Comparison of ENCODE assay signal across 1 cellular context in the genomic region with DNA sequence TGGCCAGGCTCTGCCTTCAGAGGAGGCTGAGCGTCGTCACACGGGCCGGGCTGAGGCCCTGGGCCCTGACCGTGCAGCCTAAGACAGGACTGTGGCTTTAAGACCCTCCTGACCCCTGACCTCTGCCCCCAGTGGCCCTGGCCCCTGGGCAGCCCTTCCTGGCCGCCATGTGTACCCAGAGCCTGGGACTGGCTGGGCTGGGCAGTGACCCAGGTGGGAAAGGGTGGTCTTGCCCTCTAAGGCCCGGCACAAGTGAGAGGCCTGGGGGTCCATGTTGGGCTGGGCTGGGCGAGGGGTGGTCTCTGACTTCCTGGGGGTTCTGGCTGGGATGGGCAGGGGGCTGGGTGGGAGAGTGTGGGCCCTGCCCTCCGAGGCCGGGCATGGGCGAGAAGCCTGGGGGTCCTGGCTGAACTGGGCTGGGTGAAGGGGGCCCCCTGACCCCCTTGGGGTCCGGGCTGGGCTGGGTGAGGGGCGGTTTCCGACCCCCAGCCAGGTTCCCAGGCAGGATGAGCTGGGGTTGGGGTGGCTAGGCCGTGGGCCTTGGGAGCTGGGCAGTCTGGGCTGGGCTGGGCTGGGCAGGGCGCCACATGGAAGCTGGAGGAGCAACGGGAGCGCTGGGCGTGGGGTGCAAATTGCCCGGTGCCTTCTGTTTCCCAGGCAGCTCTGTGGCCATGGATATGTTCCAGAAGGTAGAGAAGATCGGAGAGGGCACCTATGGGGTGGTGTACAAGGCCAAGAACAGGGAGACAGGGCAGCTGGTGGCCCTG.
A peak's percentile ranks its signal among the peaks of the same experiment; 100 is the strongest.
TF ChIP-seq lines count a peak whose summit lies in the region.

A gene (plus strand): TSS at position 101 of the 767 bp plus-strand sequence. CDS start 571 bp downstream, at position 672.

TF ChIP-seq in HepG2, 621 proteins besides CTCF, POLR2A, EP300 and RAD21:
- TF ChIP-seq, protein P1, sequence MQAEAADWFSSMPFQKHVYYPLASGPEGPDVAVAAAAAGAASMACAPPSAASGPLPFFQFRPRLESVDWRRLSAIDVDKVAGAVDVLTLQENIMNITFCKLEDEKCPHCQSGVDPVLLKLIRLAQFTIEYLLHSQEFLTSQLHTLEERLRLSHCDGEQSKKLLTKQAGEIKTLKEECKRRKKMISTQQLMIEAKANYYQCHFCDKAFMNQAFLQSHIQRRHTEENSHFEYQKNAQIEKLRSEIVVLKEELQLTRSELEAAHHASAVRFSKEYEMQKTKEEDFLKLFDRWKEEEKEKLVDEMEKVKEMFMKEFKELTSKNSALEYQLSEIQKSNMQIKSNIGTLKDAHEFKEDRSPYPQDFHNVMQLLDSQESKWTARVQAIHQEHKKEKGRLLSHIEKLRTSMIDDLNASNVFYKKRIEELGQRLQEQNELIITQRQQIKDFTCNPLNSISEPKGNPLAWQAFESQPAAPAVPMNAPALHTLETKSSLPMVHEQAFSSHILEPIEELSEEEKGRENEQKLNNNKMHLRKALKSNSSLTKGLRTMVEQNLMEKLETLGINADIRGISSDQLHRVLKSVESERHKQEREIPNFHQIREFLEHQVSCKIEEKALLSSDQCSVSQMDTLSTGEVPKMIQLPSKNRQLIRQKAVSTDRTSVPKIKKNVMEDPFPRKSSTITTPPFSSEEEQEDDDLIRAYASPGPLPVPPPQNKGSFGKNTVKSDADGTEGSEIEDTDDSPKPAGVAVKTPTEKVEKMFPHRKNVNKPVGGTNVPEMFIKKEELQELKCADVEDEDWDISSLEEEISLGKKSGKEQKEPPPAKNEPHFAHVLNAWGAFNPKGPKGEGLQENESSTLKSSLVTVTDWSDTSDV (CRISPR knock-in tag; IDR thresholded peaks at IDR 0.05) = 0 out of 2 replicates have a peak, but pooled peaks have one; percentile 1
- TF ChIP-seq ZNF891 (CRISPR knock-in tag; IDR thresholded peaks at IDR 0.05) (0 out of 2 replicates have a peak, but pooled peaks have one; percentile 6), ZFP1 (CRISPR knock-in tag; IDR thresholded peaks at IDR 0.05) (no peak), NFRKB (IDR thresholded peaks at IDR 0.05) (no peak), SKI (IDR thresholded peaks at IDR 0.05; ENCODE audit: partially characterized antibody) (no peak), SRSF1 (optimal IDR thresholded peaks at IDR 0.05; ENCODE audit: low read depth, low read length) (no peak), ZNF383 (CRISPR knock-in tag; IDR thresholded peaks at IDR 0.05; ENCODE audit: borderline replicate concordance) (0 out of 2 replicates have a peak, but pooled peaks have one; percentile 47), ZNF264 (CRISPR knock-in tag; IDR thresholded peaks at IDR 0.05) (no peak), RCOR2 (CRISPR knock-in tag; IDR thresholded peaks at IDR 0.05) (no peak), BORCS8-MEF2B (CRISPR knock-in tag; IDR thresholded peaks at IDR 0.05) (no peak), TRIM24 (CRISPR knock-in tag; IDR thresholded peaks at IDR 0.05) (no peak), ZNF274 (CRISPR knock-in tag; IDR thresholded peaks at IDR 0.05) (no peak), ZNF564 (CRISPR knock-in tag; IDR thresholded peaks at IDR 0.05) (0 out of 2 replicates have a peak, but pooled peaks have one; percentile 11), ELF3 (CRISPR knock-in tag; IDR thresholded peaks at IDR 0.05) (no peak), RBFOX2 (IDR thresholded peaks at IDR 0.05; ENCODE audit: low read depth, low read length) (peak; percentile 15; the same call in 1 of the 2 replicates), NFIB (CRISPR knock-in tag; IDR thresholded peaks at IDR 0.05; ENCODE audit: borderline replicate concordance) (no peak), FOXK1 (CRISPR knock-in tag; IDR thresholded peaks at IDR 0.05; ENCODE audit: borderline replicate concordance, low read depth) (0 out of 2 replicates have a peak, but pooled peaks have one; percentile 1), AGO2 (optimal IDR thresholded peaks at IDR 0.05; ENCODE audit: low read depth, low read length) (peak; percentile 47), HNF4A (CRISPR knock-in tag; IDR thresholded peaks at IDR 0.05) (peak; percentile 2; the same call in 1 of the 2 replicates), ATRX (CRISPR knock-in tag; IDR thresholded peaks at IDR 0.05; ENCODE audit: borderline replicate concordance) (no peak), RELA (CRISPR knock-in tag; IDR thresholded peaks at IDR 0.05) (no peak), HNRNPUL1 (IDR thresholded peaks at IDR 0.05; ENCODE audit: low read depth, low read length) (no peak), RFXAP (CRISPR knock-in tag; IDR thresholded peaks at IDR 0.05; ENCODE audit: borderline replicate concordance) (0 out of 2 replicates have a peak, but pooled peaks have one; percentile 10), KAT8 (CRISPR knock-in tag; IDR thresholded peaks at IDR 0.05) (peak; percentile 2; the same call in 1 of the 2 replicates), ZNF253 (CRISPR knock-in tag; IDR thresholded peaks at IDR 0.05; ENCODE audit: borderline replicate concordance) (0 out of 2 replicates have a peak, but pooled peaks have one; percentile 14), ZNF333 (CRISPR knock-in tag; IDR thresholded peaks at IDR 0.05; ENCODE audit: borderline replicate concordance) (peak; percentile 60; the same call in 1 of the 2 replicates), HNRNPK (IDR thresholded peaks at IDR 0.05; ENCODE audit: low read depth, low read length, poor library complexity, severe bottlenecking) (peak; percentile 29), ZBTB7A (CRISPR knock-in tag; IDR thresholded peaks at IDR 0.05) (0 out of 2 replicates have a peak, but pooled peaks have one; percentile 26), ZNF83 (CRISPR knock-in tag; IDR thresholded peaks at IDR 0.05; ENCODE audit: borderline replicate concordance) (no peak), AHR (CRISPR knock-in tag; IDR thresholded peaks at IDR 0.05) (no peak)
- TF ChIP-seq, protein P2, sequence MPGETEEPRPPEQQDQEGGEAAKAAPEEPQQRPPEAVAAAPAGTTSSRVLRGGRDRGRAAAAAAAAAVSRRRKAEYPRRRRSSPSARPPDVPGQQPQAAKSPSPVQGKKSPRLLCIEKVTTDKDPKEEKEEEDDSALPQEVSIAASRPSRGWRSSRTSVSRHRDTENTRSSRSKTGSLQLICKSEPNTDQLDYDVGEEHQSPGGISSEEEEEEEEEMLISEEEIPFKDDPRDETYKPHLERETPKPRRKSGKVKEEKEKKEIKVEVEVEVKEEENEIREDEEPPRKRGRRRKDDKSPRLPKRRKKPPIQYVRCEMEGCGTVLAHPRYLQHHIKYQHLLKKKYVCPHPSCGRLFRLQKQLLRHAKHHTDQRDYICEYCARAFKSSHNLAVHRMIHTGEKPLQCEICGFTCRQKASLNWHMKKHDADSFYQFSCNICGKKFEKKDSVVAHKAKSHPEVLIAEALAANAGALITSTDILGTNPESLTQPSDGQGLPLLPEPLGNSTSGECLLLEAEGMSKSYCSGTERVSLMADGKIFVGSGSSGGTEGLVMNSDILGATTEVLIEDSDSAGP (CRISPR knock-in tag; IDR thresholded peaks at IDR 0.05; ENCODE audit: borderline replicate concordance) = peak; percentile 45
- TF ChIP-seq, protein P3, sequence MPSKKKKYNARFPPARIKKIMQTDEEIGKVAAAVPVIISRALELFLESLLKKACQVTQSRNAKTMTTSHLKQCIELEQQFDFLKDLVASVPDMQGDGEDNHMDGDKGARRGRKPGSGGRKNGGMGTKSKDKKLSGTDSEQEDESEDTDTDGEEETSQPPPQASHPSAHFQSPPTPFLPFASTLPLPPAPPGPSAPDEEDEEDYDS (CRISPR knock-in tag; IDR thresholded peaks at IDR 0.05) = peak; percentile 6; the same call in 1 of the 2 replicates
- TF ChIP-seq, protein P4, sequence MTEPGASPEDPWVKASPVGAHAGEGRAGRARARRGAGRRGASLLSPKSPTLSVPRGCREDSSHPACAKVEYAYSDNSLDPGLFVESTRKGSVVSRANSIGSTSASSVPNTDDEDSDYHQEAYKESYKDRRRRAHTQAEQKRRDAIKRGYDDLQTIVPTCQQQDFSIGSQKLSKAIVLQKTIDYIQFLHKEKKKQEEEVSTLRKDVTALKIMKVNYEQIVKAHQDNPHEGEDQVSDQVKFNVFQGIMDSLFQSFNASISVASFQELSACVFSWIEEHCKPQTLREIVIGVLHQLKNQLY (CRISPR knock-in tag; IDR thresholded peaks at IDR 0.05) = 0 out of 2 replicates have a peak, but pooled peaks have one; percentile 2
- TF ChIP-seq, protein P5, sequence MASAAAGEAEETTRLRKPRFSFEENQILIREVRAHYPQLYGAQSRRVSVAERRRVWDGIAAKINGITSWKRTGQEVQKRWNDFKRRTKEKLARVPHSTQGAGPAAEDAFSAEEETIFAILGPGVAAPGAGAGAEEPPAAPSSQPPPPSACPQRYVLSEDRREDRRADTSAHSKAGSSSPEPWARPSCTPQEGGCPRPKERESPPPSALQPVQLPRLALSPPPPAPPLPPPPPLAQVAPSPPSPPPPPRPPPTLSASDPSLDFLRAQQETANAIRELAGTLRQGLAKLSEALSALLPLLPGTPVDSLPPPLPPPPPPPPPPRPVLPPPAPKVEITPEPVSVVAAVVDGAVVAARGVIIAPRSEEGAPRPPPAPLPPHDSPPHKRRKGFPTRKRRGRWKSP (CRISPR knock-in tag; IDR thresholded peaks at IDR 0.05) = no peak
- TF ChIP-seq, protein P6, sequence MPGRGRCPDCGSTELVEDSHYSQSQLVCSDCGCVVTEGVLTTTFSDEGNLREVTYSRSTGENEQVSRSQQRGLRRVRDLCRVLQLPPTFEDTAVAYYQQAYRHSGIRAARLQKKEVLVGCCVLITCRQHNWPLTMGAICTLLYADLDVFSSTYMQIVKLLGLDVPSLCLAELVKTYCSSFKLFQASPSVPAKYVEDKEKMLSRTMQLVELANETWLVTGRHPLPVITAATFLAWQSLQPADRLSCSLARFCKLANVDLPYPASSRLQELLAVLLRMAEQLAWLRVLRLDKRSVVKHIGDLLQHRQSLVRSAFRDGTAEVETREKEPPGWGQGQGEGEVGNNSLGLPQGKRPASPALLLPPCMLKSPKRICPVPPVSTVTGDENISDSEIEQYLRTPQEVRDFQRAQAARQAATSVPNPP (CRISPR knock-in tag; IDR thresholded peaks at IDR 0.05) = no peak
- TF ChIP-seq, protein P7, sequence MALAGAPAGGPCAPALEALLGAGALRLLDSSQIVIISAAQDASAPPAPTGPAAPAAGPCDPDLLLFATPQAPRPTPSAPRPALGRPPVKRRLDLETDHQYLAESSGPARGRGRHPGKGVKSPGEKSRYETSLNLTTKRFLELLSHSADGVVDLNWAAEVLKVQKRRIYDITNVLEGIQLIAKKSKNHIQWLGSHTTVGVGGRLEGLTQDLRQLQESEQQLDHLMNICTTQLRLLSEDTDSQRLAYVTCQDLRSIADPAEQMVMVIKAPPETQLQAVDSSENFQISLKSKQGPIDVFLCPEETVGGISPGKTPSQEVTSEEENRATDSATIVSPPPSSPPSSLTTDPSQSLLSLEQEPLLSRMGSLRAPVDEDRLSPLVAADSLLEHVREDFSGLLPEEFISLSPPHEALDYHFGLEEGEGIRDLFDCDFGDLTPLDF (CRISPR knock-in tag; IDR thresholded peaks at IDR 0.05) = no peak
TF ChIP-seq in HepG2: peak in this region for 17.
